Comparison of ENCODE assay signal across 23 cellular contexts in the genomic region with DNA sequence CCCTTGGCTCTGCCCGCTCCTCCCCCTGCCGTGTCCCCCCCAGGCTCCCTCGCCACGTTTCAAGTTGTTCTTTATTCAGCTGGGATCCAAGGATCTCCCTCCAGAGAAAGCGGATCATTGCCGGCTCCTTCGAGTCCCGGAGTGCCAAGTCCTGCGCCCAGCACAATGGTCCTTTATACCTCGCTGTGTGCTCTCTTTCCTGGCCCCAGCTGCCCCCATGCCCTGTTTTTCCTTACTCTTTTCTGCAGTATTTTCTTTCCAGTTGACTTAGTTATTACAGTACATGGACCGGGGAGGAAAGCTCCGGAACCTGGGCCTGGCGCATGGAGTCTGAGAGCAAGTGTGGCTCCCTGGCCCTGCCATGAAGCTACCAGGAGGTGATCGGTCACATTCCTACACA.
"Had no signal": no experiment of that assay in that cellular context is flagged by ENCODE, and none has a peak within 500 bp of the region (broad histone marks: within the 10 kb centered on the region; RNA-seq: fewer than 3 reads in every experiment).

No MANE protein-coding gene starts in this region.

- H3K9me3 ChIP-seq: left lung, mucosa of descending colon, testis had no signal

- H3K27ac ChIP-seq: epithelial cell of prostate, heart right ventricle, left lung, psoas muscle, testis, upper lobe of right lung had no signal

- DNase-seq: activated CD4-positive, alpha-beta memory T cell treated with anti-CD3 and anti-CD28 coated beads for 36 hours; activated CD4-positive, alpha-beta T cell treated with anti-CD3 and anti-CD28 coated beads for 36 hours; activated CD8-positive, alpha-beta memory T cell treated with anti-CD3 and anti-CD28 coated beads, Interleukin-2, amount 10 ng/mL, durations not matched to agents 7 days and 5 days; activated naive CD4-positive, alpha-beta T cell treated with anti-CD3 and anti-CD28 coated beads for 36 hours; activated T-cell treated with anti-CD3 and anti-CD28 coated beads, Interleukin-2, amount 50 U/mL, for 1 hour; dermis blood vessel endothelial cell; foreskin melanocyte; heart right ventricle; mammary epithelial cell; mucosa of descending colon; naive thymus-derived CD4-positive, alpha-beta T cell; occipital lobe; psoas muscle; testis; upper lobe of right lung had no signal

- H3K36me3 Mint-ChIP-seq: activated CD4-positive, alpha-beta memory T cell treated with anti-CD3 and anti-CD28 coated beads for 36 hours; naive thymus-derived CD4-positive, alpha-beta T cell had no signal

- H3K4me3 Mint-ChIP-seq: activated CD4-positive, alpha-beta memory T cell treated with anti-CD3 and anti-CD28 coated beads for 36 hours; activated CD4-positive, alpha-beta T cell treated with anti-CD3 and anti-CD28 coated beads for 36 hours; activated CD8-positive, alpha-beta memory T cell treated with anti-CD3 and anti-CD28 coated beads, Interleukin-2, amount 10 ng/mL, durations not matched to agents 7 days and 5 days; activated naive CD4-positive, alpha-beta T cell treated with anti-CD3 and anti-CD28 coated beads for 36 hours; central memory CD8-positive, alpha-beta T cell; naive thymus-derived CD4-positive, alpha-beta T cell; stimulated activated naive CD8-positive, alpha-beta T cell treated with anti-CD3 and anti-CD28 coated beads, Interleukin-15, Interleukin-2, amounts not matched to agents 100 ng/mL and 50 ng/mL, for 24 hours; T-helper 1 cell treated with Interleukin-12 subunit alpha and Interleukin-12 subunit beta and Interleukin-4 antibody, amounts not matched to agents 30 μg/mL and 1 μg/mL, for 36 hours had no signal

- H3K36me3 ChIP-seq: heart right ventricle, left lung, upper lobe of right lung had no signal

- H3K9me3 Mint-ChIP-seq: central memory CD8-positive, alpha-beta T cell; T-helper 1 cell treated with Interleukin-12 subunit alpha and Interleukin-12 subunit beta and Interleukin-4 antibody, amounts not matched to agents 30 μg/mL and 1 μg/mL, for 36 hours had no signal

- H3K4me1 Mint-ChIP-seq: activated CD4-positive, alpha-beta T cell treated with anti-CD3 and anti-CD28 coated beads for 36 hours; activated CD8-positive, alpha-beta memory T cell treated with anti-CD3 and anti-CD28 coated beads, Interleukin-2, amount 10 ng/mL, durations not matched to agents 7 days and 5 days; central memory CD8-positive, alpha-beta T cell; naive thymus-derived CD4-positive, alpha-beta T cell had no signal

- H3K27me3 Mint-ChIP-seq: activated CD4-positive, alpha-beta T cell treated with anti-CD3 and anti-CD28 coated beads for 36 hours; activated CD8-positive, alpha-beta memory T cell treated with anti-CD3 and anti-CD28 coated beads, Interleukin-2, amount 10 ng/mL, durations not matched to agents 7 days and 5 days; stimulated activated naive CD8-positive, alpha-beta T cell treated with anti-CD3 and anti-CD28 coated beads, Interleukin-15, Interleukin-2, amounts not matched to agents 100 ng/mL and 50 ng/mL, for 24 hours had no signal

- FAIRE-seq: islet of Langerhans had no signal

- H3K27ac Mint-ChIP-seq: activated CD4-positive, alpha-beta memory T cell treated with anti-CD3 and anti-CD28 coated beads for 36 hours; activated CD4-positive, alpha-beta T cell treated with anti-CD3 and anti-CD28 coated beads for 36 hours; activated CD8-positive, alpha-beta memory T cell treated with anti-CD3 and anti-CD28 coated beads, Interleukin-2, amount 10 ng/mL, durations not matched to agents 7 days and 5 days; activated naive CD4-positive, alpha-beta T cell treated with anti-CD3 and anti-CD28 coated beads for 36 hours; activated T-helper 2 cell treated with anti-CD3 and anti-CD28 coated beads, Interferon-gamma antibody, Interleukin-2, Interleukin-4, amounts not matched to agents 10 μg/mL and 5 μg/mL and 100 μg/mL, durations not matched to agents 14 hours and 24 hours and 36 hours; naive thymus-derived CD4-positive, alpha-beta T cell; stimulated activated naive CD8-positive, alpha-beta T cell treated with anti-CD3 and anti-CD28 coated beads, Interleukin-15, Interleukin-2, amounts not matched to agents 100 ng/mL and 50 ng/mL, for 24 hours; T-helper 1 cell treated with Interleukin-12 subunit alpha and Interleukin-12 subunit beta and Interleukin-4 antibody, amounts not matched to agents 30 μg/mL and 1 μg/mL, for 36 hours had no signal

- H3K4me3 ChIP-seq: heart right ventricle, left lung, mucosa of descending colon, psoas muscle, testis, upper lobe of right lung had no signal

- ATAC-seq: activated CD4-positive, alpha-beta T cell treated with anti-CD3 and anti-CD28 coated beads for 36 hours; activated CD8-positive, alpha-beta memory T cell treated with anti-CD3 and anti-CD28 coated beads, Interleukin-2, amount 10 ng/mL, durations not matched to agents 7 days and 5 days; heart right ventricle; left lung; mucosa of descending colon; naive thymus-derived CD4-positive, alpha-beta T cell; psoas muscle; sciatic nerve; upper lobe of right lung had no signal

- H3K4me1 ChIP-seq: left lung had no signal

- H3K27me3 ChIP-seq: heart right ventricle, left lung, testis, upper lobe of right lung had no signal
